Comparison of ENCODE assay signal across 1 cellular context in the genomic region with DNA sequence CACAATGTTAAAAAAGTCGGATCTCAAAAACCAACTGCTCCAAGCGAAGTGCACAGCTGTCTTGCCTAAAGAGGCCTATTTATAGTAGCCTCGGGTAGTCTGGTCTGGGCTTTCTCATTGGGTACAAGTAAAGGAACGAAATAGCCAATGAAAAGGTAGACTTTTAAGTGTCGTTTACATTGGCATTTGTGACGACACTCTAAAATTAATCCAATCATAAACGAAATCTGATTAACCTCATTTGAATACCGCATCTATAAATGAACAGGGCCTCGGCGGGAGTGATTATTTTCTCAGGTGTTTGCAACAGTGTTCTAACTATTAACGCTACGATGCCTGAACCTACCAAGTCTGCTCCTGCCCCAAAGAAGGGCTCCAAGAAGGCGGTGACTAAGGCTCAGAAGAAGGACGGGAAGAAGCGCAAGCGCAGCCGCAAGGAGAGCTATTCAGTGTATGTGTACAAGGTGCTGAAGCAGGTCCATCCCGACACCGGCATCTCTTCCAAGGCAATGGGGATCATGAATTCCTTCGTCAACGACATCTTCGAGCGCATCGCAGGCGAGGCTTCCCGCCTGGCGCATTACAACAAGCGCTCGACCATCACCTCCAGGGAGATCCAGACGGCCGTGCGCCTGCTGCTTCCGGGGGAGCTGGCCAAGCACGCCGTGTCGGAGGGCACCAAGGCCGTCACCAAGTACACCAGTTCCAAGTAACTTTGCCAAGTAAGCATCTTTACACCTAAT.
TF ChIP-seq lines count a peak whose summit lies in the region.

No MANE protein-coding gene starts in this region.

TF ChIP-seq in HepG2, 621 proteins besides CTCF, POLR2A, EP300 and RAD21 (continued from another document and continues in another):
- TF ChIP-seq MLX (CRISPR knock-in tag; IDR thresholded peaks at IDR 0.05) (no peak; the same call in 1 of the 2 replicates), NKX3-1 (CRISPR knock-in tag; IDR thresholded peaks at IDR 0.05) (no peak; the same call in none of the 2 replicates), SPEN (CRISPR knock-in tag; IDR thresholded peaks at IDR 0.05; ENCODE audit: low read depth) (peak; percentile 88), MIER2 (CRISPR knock-in tag; IDR thresholded peaks at IDR 0.05) (peak; percentile 35), ZNF800 (CRISPR knock-in tag; IDR thresholded peaks at IDR 0.05) (peak; percentile 55), ZFP1 (CRISPR knock-in tag; IDR thresholded peaks at IDR 0.05) (no peak; the same call in 1 of the 2 replicates), ZNF770 (CRISPR knock-in tag; IDR thresholded peaks at IDR 0.05) (no peak), HNRNPL (IDR thresholded peaks at IDR 0.05; ENCODE audit: low read depth, low read length) (no peak), TFAP4 (IDR thresholded peaks at IDR 0.05; ENCODE audit: borderline replicate concordance, low read depth) (peak; percentile 89), ZIK1 (CRISPR knock-in tag; IDR thresholded peaks at IDR 0.05; ENCODE audit: borderline replicate concordance, low read depth) (no peak), MXD4 (CRISPR knock-in tag; IDR thresholded peaks at IDR 0.05) (peak; percentile 24; the same call in 1 of the 2 replicates), ARNT2 (CRISPR knock-in tag; IDR thresholded peaks at IDR 0.05; ENCODE audit: low read depth) (peak; percentile 78; the same call in 1 of the 2 replicates), ZNF614 (CRISPR knock-in tag; IDR thresholded peaks at IDR 0.05; ENCODE audit: borderline replicate concordance) (peak; percentile 52), ZFP90 (CRISPR knock-in tag; IDR thresholded peaks at IDR 0.05; ENCODE audit: borderline replicate concordance) (no peak; the same call in 1 of the 2 replicates), GLMP (CRISPR knock-in tag; IDR thresholded peaks at IDR 0.05; ENCODE audit: borderline replicate concordance) (no peak; the same call in 1 of the 2 replicates), ZFP62 (CRISPR knock-in tag; IDR thresholded peaks at IDR 0.05) (no peak), ZNF17 (CRISPR knock-in tag; IDR thresholded peaks at IDR 0.05) (no peak), ZNF350 (CRISPR knock-in tag; IDR thresholded peaks at IDR 0.05; ENCODE audit: borderline replicate concordance, low read depth) (peak; percentile 86), ZBTB49 (CRISPR knock-in tag; IDR thresholded peaks at IDR 0.05; ENCODE audit: borderline replicate concordance) (0 out of 2 replicates have a peak, but pooled peaks have one; percentile 52), ZFY (CRISPR knock-in tag; IDR thresholded peaks at IDR 0.05) (peak; percentile 51), ZSCAN31 (CRISPR knock-in tag; IDR thresholded peaks at IDR 0.05; ENCODE audit: low read depth) (peak; percentile 96), ZBTB21 (CRISPR knock-in tag; IDR thresholded peaks at IDR 0.05) (no peak; the same call in none of the 2 replicates), ZNF251 (CRISPR knock-in tag; IDR thresholded peaks at IDR 0.05) (no peak), ZNF781 (CRISPR knock-in tag; IDR thresholded peaks at IDR 0.05; ENCODE audit: borderline replicate concordance, not compliant biosample characterization) (peak; percentile 66), MBNL3 (CRISPR knock-in tag; conservative IDR thresholded peaks at IDR 0.05) (no peak), BATF2 (CRISPR knock-in tag; IDR thresholded peaks at IDR 0.05) (peak; percentile 72), FOXM1 (CRISPR knock-in tag; IDR thresholded peaks at IDR 0.05) (no peak; the same call in 1 of the 2 replicates), GTF3A (CRISPR knock-in tag; conservative IDR thresholded peaks at IDR 0.05) (no peak), TP53 (CRISPR knock-in tag; conservative IDR thresholded peaks at IDR 0.05) (no peak)
- TF ChIP-seq, protein P1, sequence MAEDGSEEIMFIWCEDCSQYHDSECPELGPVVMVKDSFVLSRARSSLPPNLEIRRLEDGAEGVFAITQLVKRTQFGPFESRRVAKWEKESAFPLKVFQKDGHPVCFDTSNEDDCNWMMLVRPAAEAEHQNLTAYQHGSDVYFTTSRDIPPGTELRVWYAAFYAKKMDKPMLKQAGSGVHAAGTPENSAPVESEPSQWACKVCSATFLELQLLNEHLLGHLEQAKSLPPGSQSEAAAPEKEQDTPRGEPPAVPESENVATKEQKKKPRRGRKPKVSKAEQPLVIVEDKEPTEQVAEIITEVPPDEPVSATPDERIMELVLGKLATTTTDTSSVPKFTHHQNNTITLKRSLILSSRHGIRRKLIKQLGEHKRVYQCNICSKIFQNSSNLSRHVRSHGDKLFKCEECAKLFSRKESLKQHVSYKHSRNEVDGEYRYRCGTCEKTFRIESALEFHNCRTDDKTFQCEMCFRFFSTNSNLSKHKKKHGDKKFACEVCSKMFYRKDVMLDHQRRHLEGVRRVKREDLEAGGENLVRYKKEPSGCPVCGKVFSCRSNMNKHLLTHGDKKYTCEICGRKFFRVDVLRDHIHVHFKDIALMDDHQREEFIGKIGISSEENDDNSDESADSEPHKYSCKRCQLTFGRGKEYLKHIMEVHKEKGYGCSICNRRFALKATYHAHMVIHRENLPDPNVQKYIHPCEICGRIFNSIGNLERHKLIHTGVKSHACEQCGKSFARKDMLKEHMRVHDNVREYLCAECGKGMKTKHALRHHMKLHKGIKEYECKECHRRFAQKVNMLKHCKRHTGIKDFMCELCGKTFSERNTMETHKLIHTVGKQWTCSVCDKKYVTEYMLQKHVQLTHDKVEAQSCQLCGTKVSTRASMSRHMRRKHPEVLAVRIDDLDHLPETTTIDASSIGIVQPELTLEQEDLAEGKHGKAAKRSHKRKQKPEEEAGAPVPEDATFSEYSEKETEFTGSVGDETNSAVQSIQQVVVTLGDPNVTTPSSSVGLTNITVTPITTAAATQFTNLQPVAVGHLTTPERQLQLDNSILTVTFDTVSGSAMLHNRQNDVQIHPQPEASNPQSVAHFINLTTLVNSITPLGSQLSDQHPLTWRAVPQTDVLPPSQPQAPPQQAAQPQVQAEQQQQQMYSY (CRISPR knock-in tag; IDR thresholded peaks at IDR 0.05): no peak; the same call in 1 of the 2 replicates
- TF ChIP-seq, protein P2, sequence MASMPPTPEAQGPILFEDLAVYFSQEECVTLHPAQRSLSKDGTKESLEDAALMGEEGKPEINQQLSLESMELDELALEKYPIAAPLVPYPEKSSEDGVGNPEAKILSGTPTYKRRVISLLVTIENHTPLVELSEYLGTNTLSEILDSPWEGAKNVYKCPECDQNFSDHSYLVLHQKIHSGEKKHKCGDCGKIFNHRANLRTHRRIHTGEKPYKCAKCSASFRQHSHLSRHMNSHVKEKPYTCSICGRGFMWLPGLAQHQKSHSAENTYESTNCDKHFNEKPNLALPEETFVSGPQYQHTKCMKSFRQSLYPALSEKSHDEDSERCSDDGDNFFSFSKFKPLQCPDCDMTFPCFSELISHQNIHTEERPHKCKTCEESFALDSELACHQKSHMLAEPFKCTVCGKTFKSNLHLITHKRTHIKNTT (CRISPR knock-in tag; IDR thresholded peaks at IDR 0.05): no peak
- TF ChIP-seq, protein P3, sequence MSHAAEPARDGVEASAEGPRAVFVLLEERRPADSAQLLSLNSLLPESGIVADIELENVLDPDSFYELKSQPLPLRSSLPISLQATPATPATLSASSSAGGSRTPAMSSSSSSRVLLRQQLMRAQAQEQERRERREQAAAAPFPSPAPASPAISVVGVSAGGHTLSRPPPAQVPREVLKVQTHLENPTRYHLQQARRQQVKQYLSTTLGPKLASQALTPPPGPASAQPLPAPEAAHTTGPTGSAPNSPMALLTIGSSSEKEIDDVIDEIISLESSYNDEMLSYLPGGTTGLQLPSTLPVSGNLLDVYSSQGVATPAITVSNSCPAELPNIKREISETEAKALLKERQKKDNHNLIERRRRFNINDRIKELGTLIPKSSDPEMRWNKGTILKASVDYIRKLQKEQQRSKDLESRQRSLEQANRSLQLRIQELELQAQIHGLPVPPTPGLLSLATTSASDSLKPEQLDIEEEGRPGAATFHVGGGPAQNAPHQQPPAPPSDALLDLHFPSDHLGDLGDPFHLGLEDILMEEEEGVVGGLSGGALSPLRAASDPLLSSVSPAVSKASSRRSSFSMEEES (CRISPR knock-in tag; IDR thresholded peaks at IDR 0.05): peak; percentile 68
- TF ChIP-seq, protein P4, sequence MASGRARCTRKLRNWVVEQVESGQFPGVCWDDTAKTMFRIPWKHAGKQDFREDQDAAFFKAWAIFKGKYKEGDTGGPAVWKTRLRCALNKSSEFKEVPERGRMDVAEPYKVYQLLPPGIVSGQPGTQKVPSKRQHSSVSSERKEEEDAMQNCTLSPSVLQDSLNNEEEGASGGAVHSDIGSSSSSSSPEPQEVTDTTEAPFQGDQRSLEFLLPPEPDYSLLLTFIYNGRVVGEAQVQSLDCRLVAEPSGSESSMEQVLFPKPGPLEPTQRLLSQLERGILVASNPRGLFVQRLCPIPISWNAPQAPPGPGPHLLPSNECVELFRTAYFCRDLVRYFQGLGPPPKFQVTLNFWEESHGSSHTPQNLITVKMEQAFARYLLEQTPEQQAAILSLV (CRISPR knock-in tag; IDR thresholded peaks at IDR 0.05; ENCODE audit: borderline replicate concordance): no peak; the same call in 1 of the 2 replicates
